1 cellular context compared by ENCODE assay signal in the genomic region with DNA sequence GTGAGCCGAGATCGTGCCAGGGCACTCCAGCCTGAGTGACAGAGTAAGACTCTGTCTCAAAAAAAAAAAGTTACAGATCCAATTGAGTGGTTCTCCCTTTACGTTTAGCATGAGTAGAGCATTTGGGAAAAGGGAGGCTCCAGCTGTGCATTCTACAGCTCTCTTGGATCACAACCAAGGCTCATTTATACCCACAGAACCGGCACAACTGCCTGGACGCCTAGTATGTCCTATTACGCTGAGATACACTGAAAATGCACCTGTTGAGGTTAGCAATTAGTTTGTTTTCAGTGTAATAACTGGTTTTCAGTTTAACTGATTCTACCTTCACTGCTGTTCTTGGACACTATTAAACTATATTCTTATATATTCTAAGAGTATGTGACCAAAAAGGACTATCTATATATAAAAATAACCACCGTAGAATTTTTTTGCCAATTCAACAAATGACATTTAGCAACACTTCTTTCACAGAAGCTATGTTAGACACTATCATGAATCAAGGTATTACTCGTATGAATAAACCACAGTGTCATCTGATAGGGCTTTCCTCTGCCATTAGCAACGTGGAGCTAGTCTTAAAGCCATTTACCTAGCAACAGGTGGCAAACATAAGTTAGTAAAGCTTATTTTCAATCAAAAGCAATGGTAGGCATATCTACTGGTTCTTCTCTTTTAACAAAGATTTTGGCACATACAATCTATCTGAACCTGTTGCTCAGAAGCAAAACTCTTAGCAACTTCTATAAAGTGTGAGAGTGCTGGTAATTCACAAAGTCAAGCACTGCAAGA.
TF ChIP-seq lines count a peak whose summit lies in the region.

No MANE protein-coding gene starts in this region.

TF ChIP-seq in WTC11, 78 proteins besides CTCF, POLR2A, EP300 and RAD21 (continued from another document):
- TF ChIP-seq ZNF317 (CRISPR knock-in tag; IDR thresholded peaks at IDR 0.05; ENCODE audit: borderline replicate concordance, low read depth) = no peak
TF ChIP-seq in WTC11: peak in this region for 0.
